In the genomic region with DNA sequence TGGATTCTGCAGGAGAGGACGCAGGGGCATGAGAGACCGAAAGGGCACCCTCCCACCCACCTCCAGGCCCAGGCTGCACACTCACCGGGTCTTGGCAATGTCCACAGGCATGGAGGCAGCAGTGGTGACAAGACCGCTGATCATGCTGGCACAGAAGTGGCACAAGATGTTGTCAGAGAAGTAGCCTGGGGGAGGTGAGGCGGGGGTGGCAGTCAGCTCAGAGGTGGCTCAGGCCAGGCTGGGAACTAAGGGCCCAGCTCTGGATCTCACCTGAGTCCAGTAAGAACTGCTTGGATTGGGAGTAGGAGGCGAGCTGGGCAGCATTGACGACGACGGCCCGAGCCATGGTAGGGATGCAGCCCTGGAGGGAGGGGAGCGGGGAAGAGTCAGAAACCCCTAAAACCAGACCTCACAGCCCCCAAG, we compare ENCODE assay signal across 1 cellular context.
TF ChIP-seq lines count a peak whose summit lies in the region.

No MANE protein-coding gene starts in this region.

TF ChIP-seq in HCT116, 20 proteins besides CTCF, POLR2A, EP300 and RAD21 (continued from another document):
- TF ChIP-seq, protein P1, sequence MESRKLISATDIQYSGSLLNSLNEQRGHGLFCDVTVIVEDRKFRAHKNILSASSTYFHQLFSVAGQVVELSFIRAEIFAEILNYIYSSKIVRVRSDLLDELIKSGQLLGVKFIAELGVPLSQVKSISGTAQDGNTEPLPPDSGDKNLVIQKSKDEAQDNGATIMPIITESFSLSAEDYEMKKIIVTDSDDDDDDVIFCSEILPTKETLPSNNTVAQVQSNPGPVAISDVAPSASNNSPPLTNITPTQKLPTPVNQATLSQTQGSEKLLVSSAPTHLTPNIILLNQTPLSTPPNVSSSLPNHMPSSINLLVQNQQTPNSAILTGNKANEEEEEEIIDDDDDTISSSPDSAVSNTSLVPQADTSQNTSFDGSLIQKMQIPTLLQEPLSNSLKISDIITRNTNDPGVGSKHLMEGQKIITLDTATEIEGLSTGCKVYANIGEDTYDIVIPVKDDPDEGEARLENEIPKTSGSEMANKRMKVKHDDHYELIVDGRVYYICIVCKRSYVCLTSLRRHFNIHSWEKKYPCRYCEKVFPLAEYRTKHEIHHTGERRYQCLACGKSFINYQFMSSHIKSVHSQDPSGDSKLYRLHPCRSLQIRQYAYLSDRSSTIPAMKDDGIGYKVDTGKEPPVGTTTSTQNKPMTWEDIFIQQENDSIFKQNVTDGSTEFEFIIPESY (IDR thresholded peaks at IDR 0.05; ENCODE audit: extremely low read depth, insufficient replicate concordance, low read length), result no peak
- TF ChIP-seq JUND (IDR thresholded peaks at IDR 0.05), result no peak
- TF ChIP-seq ELF1 (IDR thresholded peaks at IDR 0.05; ENCODE audit: borderline replicate concordance, low read depth), result no peak
- TF ChIP-seq SRF (IDR thresholded peaks at IDR 0.05; ENCODE audit: low read depth), result no peak
- TF ChIP-seq EZH2phosphoT487 (IDR thresholded peaks at IDR 0.05; ENCODE audit: borderline replicate concordance), result no peak
- TF ChIP-seq, protein P2, sequence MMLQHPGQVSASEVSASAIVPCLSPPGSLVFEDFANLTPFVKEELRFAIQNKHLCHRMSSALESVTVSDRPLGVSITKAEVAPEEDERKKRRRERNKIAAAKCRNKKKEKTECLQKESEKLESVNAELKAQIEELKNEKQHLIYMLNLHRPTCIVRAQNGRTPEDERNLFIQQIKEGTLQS (IDR thresholded peaks at IDR 0.05), result no peak
- no peak for TF ChIP-seq CEBPB (IDR thresholded peaks at IDR 0.05; ENCODE audit: low read depth)
- TF ChIP-seq CBX3 (IDR thresholded peaks at IDR 0.05; ENCODE audit: low read depth), result no peak
- TF ChIP-seq FOSL1 (IDR thresholded peaks at IDR 0.05; ENCODE audit: low read depth), result no peak
- no peak for TF ChIP-seq ZFX (IDR thresholded peaks at IDR 0.05)
